ENCODE assay signal across 17 cellular contexts in the genomic region with DNA sequence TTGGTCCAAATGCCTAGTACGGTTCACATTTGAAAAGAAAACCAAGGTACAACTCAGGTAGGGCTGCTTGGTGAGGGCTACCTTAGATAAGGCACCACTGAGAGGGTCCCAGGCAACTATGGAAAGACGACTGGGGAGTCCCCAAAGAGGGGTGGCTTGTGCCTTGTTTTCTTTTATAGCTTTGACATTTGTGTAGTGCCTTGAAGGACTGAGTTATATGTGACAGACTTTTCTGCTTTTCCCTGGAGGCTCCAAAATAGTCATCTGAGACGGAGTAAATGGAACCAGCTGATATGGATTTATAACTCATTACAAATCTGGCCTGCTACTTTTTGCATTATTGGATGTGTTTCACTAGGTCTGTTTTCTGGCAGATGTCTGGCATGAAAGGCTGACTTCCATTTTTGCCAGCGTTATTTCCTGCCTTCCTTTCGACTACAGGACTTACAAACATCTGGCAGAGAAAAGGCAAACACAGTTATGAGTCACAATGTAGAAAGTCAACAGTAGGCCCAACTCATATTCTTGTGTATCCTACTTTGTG.
DNase-seq lines count a peak whose midpoint lies in the region; ATAC-seq and TF ChIP-seq lines count a peak whose summit lies in the region.
"Had no signal": no experiment of that assay in that cellular context is flagged by ENCODE, and none has a peak within 500 bp of the region (broad histone marks: within the 10 kb centered on the region; RNA-seq: fewer than 3 reads in every experiment).

No MANE protein-coding gene starts in this region.

- H3K9me3 ChIP-seq in stomach = no peaks in the 10 kb centered on the region
- H3K9me3 ChIP-seq: heart left ventricle, tibial artery had no signal

- no peak for TF ChIP-seq EP300 in stomach (IDR thresholded peaks at IDR 0.05)

- H3K27ac Mint-ChIP-seq in nephron progenitor cell = no peak overlapping the region
- H3K27ac Mint-ChIP-seq: CD4-positive, CD25-positive, alpha-beta regulatory T cell; progenitor cell of endocrine pancreas had no signal

- TF ChIP-seq CTCF in AG10803 (conservative IDR thresholded peaks at IDR 0.05; ENCODE audit: low read length) (no peak), HFF-Myc (IDR thresholded peaks at IDR 0.05; ENCODE audit: low read depth, low read length, missing control alignments) (no peak), nephron progenitor cell (IDR thresholded peaks at IDR 0.05) (no peak), stomach (IDR thresholded peaks at IDR 0.05) (no peak)

- DNase-seq in AG10803 (ENCODE audit: low read depth) = peak; percentile 76
- peak; percentile 97 for DNase-seq in HFF-Myc (ENCODE audit: extremely low read depth, low read depth)
- DNase-seq in glomerular endothelial cell (ENCODE audit: extremely low read depth, low read depth, low spot score) = peak; percentile 33
- no peak for DNase-seq in nephron progenitor cell
- DNase-seq in stomach = no peak
- DNase-seq in NCI-H1092 treated with DMSO at 0.1 percent for 48 hours (lab: John Stamatoyannopoulos, UW) = no peak
- DNase-seq: activated CD4-positive, alpha-beta T cell treated with anti-CD3 and anti-CD28 coated beads for 1 hour; activated gamma-delta T cell treated with Interleukin-2 at 50 U/mL for 16 hours; CD4-positive, CD25-positive, alpha-beta regulatory T cell; cerebellar nuclear complex; heart left ventricle; mesendoderm; NCI-H526 treated with DMSO at 0.1 percent for 48 hours; tibial artery had no signal

- peaks cover 14% of the 10 kb centered on the region for H3K9me3 Mint-ChIP-seq in nephron progenitor cell

- ATAC-seq in SK-N-SH treated with all-trans-retinoic acid at 6 μM for 48 hours = peak; percentile 67
- ATAC-seq in GM21390 (IDR thresholded peaks at IDR 0.05; ENCODE audit: unreplicated experiment) = no peak

- peaks cover 3 to 9% (median 7%) of the 10 kb centered on the region in 4 donors for H3K4me1 ChIP-seq in stomach
- H3K4me1 ChIP-seq: heart left ventricle, tibial artery had no signal

- no peak overlapping the region for H3K4me3 Mint-ChIP-seq in nephron progenitor cell
- H3K4me3 Mint-ChIP-seq: CD4-positive, CD25-positive, alpha-beta regulatory T cell had no signal

- H3K27me3 ChIP-seq in stomach = no peaks in the 10 kb centered on the region
- H3K27me3 ChIP-seq: heart left ventricle, tibial artery had no signal

- H3K4me3 ChIP-seq in AG10803 (ENCODE audit: low read length) = no peak overlapping the region
- no peak overlapping the region for H3K4me3 ChIP-seq in HFF-Myc (replicated peaks; ENCODE audit: low read depth, low read length)
- H3K4me3 ChIP-seq in stomach = no peak overlapping the region
- H3K4me3 ChIP-seq: heart left ventricle, tibial artery had no signal

- intact Hi-C loops in stomach (cut with DNase I; ENCODE audit: low total_unique reads) = no loop called here

- WGBS in stomach, 5 donors = 21 to 39% (median 29%) methylated on average over 5 of the region's 5 CpGs

- H3K4me1 Mint-ChIP-seq in nephron progenitor cell = no peaks in the 10 kb centered on the region
- H3K4me1 Mint-ChIP-seq: CD4-positive, CD25-positive, alpha-beta regulatory T cell had no signal

- H3K36me3 ChIP-seq in stomach = no peaks in the 10 kb centered on the region
- H3K36me3 ChIP-seq: heart left ventricle, tibial artery had no signal

- peak overlapping the region in 1 of 5 donors; percentile 11 for H3K27ac ChIP-seq in stomach
- H3K27ac ChIP-seq: heart left ventricle, tibial artery had no signal

- no peak for TF ChIP-seq POLR2A in stomach (IDR thresholded peaks at IDR 0.05)

- no peaks in the 10 kb centered on the region for H3K36me3 Mint-ChIP-seq in nephron progenitor cell (ENCODE audit: low read depth)
- H3K36me3 Mint-ChIP-seq: CD4-positive, CD25-positive, alpha-beta regulatory T cell had no signal

- no peaks in the 10 kb centered on the region for H3K27me3 Mint-ChIP-seq in nephron progenitor cell (ENCODE audit: low read depth, poor library complexity)
- H3K27me3 Mint-ChIP-seq: CD4-positive, CD25-positive, alpha-beta regulatory T cell had no signal

TF ChIP-seq in SK-N-SH treated with all-trans-retinoic acid at 6 μM for 48 hours, 23 proteins besides CTCF, POLR2A, EP300 and RAD21 (continues in another document):
- TF ChIP-seq BACH2 (CRISPR knock-in tag; IDR thresholded peaks at IDR 0.05; ENCODE audit: borderline replicate concordance) (no peak), TCF4 (CRISPR knock-in tag; IDR thresholded peaks at IDR 0.05; ENCODE audit: borderline replicate concordance) (peak; percentile 92), ISL1 (CRISPR knock-in tag; IDR thresholded peaks at IDR 0.05) (peak; percentile 44; the same call in 1 of the 2 replicates), ZC3H10 (CRISPR knock-in tag; IDR thresholded peaks at IDR 0.05) (no peak), ESRRG (CRISPR knock-in tag; IDR thresholded peaks at IDR 0.05) (no peak), ZNF8 (CRISPR knock-in tag; IDR thresholded peaks at IDR 0.05) (no peak), PPARA (CRISPR knock-in tag; IDR thresholded peaks at IDR 0.05; ENCODE audit: borderline replicate concordance) (no peak), OSR1 (CRISPR knock-in tag; IDR thresholded peaks at IDR 0.05) (no peak), GLIS3 (CRISPR knock-in tag; IDR thresholded peaks at IDR 0.05) (no peak), ZNF70 (CRISPR knock-in tag; IDR thresholded peaks at IDR 0.05) (no peak; the same call in none of the 2 replicates), CSDC2 (CRISPR knock-in tag; IDR thresholded peaks at IDR 0.05) (no peak), ZFP3 (CRISPR knock-in tag; IDR thresholded peaks at IDR 0.05) (no peak), ZFP30 (CRISPR knock-in tag; IDR thresholded peaks at IDR 0.05) (no peak), TOX (CRISPR knock-in tag; IDR thresholded peaks at IDR 0.05; ENCODE audit: borderline replicate concordance) (no peak), ARNTL (CRISPR knock-in tag; IDR thresholded peaks at IDR 0.05; ENCODE audit: borderline replicate concordance, low read depth) (no peak), ZNF565 (CRISPR knock-in tag; conservative IDR thresholded peaks at IDR 0.05; ENCODE audit: low read depth) (no peak), RARB (CRISPR knock-in tag; IDR thresholded peaks at IDR 0.05) (no peak)
- TF ChIP-seq, protein P1, sequence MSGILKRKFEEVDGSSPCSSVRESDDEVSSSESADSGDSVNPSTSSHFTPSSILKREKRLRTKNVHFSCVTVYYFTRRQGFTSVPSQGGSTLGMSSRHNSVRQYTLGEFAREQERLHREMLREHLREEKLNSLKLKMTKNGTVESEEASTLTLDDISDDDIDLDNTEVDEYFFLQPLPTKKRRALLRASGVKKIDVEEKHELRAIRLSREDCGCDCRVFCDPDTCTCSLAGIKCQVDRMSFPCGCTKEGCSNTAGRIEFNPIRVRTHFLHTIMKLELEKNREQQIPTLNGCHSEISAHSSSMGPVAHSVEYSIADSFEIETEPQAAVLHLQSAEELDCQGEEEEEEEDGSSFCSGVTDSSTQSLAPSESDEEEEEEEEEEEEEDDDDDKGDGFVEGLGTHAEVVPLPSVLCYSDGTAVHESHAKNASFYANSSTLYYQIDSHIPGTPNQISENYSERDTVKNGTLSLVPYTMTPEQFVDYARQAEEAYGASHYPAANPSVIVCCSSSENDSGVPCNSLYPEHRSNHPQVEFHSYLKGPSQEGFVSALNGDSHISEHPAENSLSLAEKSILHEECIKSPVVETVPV (CRISPR knock-in tag; IDR thresholded peaks at IDR 0.05) = 0 out of 2 replicates have a peak, but pooled peaks have one; percentile 56
- TF ChIP-seq, protein P2, sequence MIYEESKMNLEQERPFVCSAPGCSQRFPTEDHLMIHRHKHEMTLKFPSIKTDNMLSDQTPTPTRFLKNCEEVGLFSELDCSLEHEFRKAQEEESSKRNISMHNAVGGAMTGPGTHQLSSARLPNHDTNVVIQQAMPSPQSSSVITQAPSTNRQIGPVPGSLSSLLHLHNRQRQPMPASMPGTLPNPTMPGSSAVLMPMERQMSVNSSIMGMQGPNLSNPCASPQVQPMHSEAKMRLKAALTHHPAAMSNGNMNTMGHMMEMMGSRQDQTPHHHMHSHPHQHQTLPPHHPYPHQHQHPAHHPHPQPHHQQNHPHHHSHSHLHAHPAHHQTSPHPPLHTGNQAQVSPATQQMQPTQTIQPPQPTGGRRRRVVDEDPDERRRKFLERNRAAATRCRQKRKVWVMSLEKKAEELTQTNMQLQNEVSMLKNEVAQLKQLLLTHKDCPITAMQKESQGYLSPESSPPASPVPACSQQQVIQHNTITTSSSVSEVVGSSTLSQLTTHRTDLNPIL (CRISPR knock-in tag; IDR thresholded peaks at IDR 0.05; ENCODE audit: low read depth) = no peak
- TF ChIP-seq, protein P3, sequence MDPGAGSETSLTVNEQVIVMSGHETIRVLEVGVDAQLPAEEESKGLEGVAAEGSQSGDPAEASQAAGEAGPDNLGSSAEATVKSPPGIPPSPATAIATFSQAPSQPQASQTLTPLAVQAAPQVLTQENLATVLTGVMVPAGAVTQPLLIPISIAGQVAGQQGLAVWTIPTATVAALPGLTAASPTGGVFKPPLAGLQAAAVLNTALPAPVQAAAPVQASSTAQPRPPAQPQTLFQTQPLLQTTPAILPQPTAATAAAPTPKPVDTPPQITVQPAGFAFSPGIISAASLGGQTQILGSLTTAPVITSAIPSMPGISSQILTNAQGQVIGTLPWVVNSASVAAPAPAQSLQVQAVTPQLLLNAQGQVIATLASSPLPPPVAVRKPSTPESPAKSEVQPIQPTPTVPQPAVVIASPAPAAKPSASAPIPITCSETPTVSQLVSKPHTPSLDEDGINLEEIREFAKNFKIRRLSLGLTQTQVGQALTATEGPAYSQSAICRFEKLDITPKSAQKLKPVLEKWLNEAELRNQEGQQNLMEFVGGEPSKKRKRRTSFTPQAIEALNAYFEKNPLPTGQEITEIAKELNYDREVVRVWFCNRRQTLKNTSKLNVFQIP (CRISPR knock-in tag; IDR thresholded peaks at IDR 0.05; ENCODE audit: borderline replicate concordance, low read depth) = no peak
- TF ChIP-seq, protein P4, sequence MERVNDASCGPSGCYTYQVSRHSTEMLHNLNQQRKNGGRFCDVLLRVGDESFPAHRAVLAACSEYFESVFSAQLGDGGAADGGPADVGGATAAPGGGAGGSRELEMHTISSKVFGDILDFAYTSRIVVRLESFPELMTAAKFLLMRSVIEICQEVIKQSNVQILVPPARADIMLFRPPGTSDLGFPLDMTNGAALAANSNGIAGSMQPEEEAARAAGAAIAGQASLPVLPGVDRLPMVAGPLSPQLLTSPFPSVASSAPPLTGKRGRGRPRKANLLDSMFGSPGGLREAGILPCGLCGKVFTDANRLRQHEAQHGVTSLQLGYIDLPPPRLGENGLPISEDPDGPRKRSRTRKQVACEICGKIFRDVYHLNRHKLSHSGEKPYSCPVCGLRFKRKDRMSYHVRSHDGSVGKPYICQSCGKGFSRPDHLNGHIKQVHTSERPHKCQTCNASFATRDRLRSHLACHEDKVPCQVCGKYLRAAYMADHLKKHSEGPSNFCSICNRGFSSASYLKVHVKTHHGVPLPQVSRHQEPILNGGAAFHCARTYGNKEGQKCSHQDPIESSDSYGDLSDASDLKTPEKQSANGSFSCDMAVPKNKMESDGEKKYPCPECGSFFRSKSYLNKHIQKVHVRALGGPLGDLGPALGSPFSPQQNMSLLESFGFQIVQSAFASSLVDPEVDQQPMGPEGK (CRISPR knock-in tag; IDR thresholded peaks at IDR 0.05; ENCODE audit: borderline replicate concordance) = no peak

Comparison
In these comparisons a context has a peak if more than half of its experiments do, and no peak if none do; other contexts are left out.
1. DNase-seq: peak in AG10803 (single experiment), HFF-Myc (single experiment) and glomerular endothelial cell (single experiment); none in nephron progenitor cell (single experiment), stomach (single experiment) and NCI-H1092 treated with DMSO at 0.1 percent for 48 hours (single experiment).